Comparison of ENCODE assay signal across 8 cellular contexts in genomic region chr14:68822132-68822651, GRCh38. TPM values are rescaled to one million over a fixed set of nuclear protein-coding genes. Genes with fewer than 3 reads are reported as not detected.
DNase-seq lines count a peak whose midpoint lies in the region; ATAC-seq and TF ChIP-seq lines count a peak whose summit lies in the region.

No MANE protein-coding gene starts in this region.

- no peaks in the 10 kb centered on the region for H3K9me3 ChIP-seq in OCI-LY3 (ENCODE audit: insufficient read depth, low read length)

- peak overlapping the region; percentile 74 for H3K4me2 ChIP-seq in OCI-LY3 (ENCODE audit: low read length)

- peak overlapping the region; percentile 66 for H3K4me3 ChIP-seq in OCI-LY3 (ENCODE audit: low read length)

- H3K4me1 ChIP-seq in OCI-LY3 (ENCODE audit: low read length), result peaks cover 36% of the 10 kb centered on the region

- no peak for TF ChIP-seq CTCF in OCI-LY3 (IDR thresholded peaks at IDR 0.05; ENCODE audit: low read depth, low read length)

- peak; percentile 52 to 74 for ATAC-seq in activated T-cell treated with anti-CD3 and anti-CD28 coated beads, Interleukin-2, amount 50 U/mL, for 72 hours (replicated peaks in 1 of 2)
- peak; percentile 60 for ATAC-seq in HG02678 (IDR thresholded peaks at IDR 0.05; ENCODE audit: unreplicated experiment)
- ATAC-seq in stimulated activated naive CD8-positive, alpha-beta T cell treated with anti-CD3 and anti-CD28 coated beads, Interleukin-15, amount 100 ng/mL, for 72 hours, result peak; percentile 74

- peak overlapping the region; percentile 46 for H3K27ac ChIP-seq in OCI-LY3 (ENCODE audit: low read length)

- peak overlapping the region; percentile 70; the same call in 1 of the 2 replicates for H2AFZ ChIP-seq in OCI-LY3 (ENCODE audit: low read depth, low read length)

- H3K27ac Mint-ChIP-seq in activated T-cell treated with anti-CD3 and anti-CD28 coated beads, Interleukin-2, amount 50 U/mL, for 72 hours, result no peak overlapping the region
- H3K27ac Mint-ChIP-seq in stimulated activated naive CD8-positive, alpha-beta T cell treated with anti-CD3 and anti-CD28 coated beads, Interleukin-15, amount 100 ng/mL, for 72 hours, result no peak overlapping the region

- H3K36me3 Mint-ChIP-seq in activated T-cell treated with anti-CD3 and anti-CD28 coated beads, Interleukin-2, amount 50 U/mL, for 72 hours (ENCODE audit: insufficient read depth in 2 of 2), result no peaks in the 10 kb centered on the region

- H3K4me1 Mint-ChIP-seq in activated T-cell treated with anti-CD3 and anti-CD28 coated beads, Interleukin-2, amount 50 U/mL, for 72 hours (ENCODE audit: low read depth), result peaks cover 42% of the 10 kb centered on the region
- peaks cover 79% of the 10 kb centered on the region for H3K4me1 Mint-ChIP-seq in stimulated activated naive CD8-positive, alpha-beta T cell treated with anti-CD3 and anti-CD28 coated beads, Interleukin-15, amount 100 ng/mL, for 72 hours

- H3K9me3 Mint-ChIP-seq in activated T-cell treated with anti-CD3 and anti-CD28 coated beads, Interleukin-2, amount 50 U/mL, for 72 hours, result no peaks in the 10 kb centered on the region
- no peaks in the 10 kb centered on the region for H3K9me3 Mint-ChIP-seq in stimulated activated naive CD8-positive, alpha-beta T cell treated with anti-CD3 and anti-CD28 coated beads, Interleukin-15, amount 100 ng/mL, for 72 hours

- DNase-seq in activated T-cell treated with anti-CD3 and anti-CD28 coated beads, Interleukin-2, amount 50 U/mL, for 72 hours, result peak in 1 of 2 donors; percentile 49
- DNase-seq in activated T-cell treated with anti-CD3 and anti-CD28 coated beads, Interleukin-2, amount 50 U/mL, for 1 hour, result no peak
- no peak for DNase-seq in stimulated activated naive CD8-positive, alpha-beta T cell treated with anti-CD3 and anti-CD28 coated beads, Interleukin-15, amount 100 ng/mL, for 72 hours
- no peak for DNase-seq in dermis blood vessel endothelial cell
- no peak for DNase-seq in SKM-1 (lab: John Stamatoyannopoulos, UW; ENCODE audit: unreplicated experiment)
- DNase-seq in NOMO-1 treated with dmso at 0.1 percent for 144 hours (lab: John Stamatoyannopoulos, UW; ENCODE audit: unreplicated experiment), result no peak

- peak overlapping the region in 1 of 2 donors; percentile 55 for H3K4me3 Mint-ChIP-seq in activated T-cell treated with anti-CD3 and anti-CD28 coated beads, Interleukin-2, amount 50 U/mL, for 72 hours
- no peak overlapping the region for H3K4me3 Mint-ChIP-seq in stimulated activated naive CD8-positive, alpha-beta T cell treated with anti-CD3 and anti-CD28 coated beads, Interleukin-15, amount 100 ng/mL, for 72 hours

- peak overlapping the region; percentile 57; the same call in 1 of the 2 replicates for H3K9ac ChIP-seq in OCI-LY3 (ENCODE audit: low read length)

- no peaks in the 10 kb centered on the region for H3K36me3 ChIP-seq in OCI-LY3 (replicated peaks; ENCODE audit: low read depth, low read length)

- no peaks in the 10 kb centered on the region for H3K79me2 ChIP-seq in OCI-LY3 (ENCODE audit: low read length)

- H3K27me3 ChIP-seq in OCI-LY3 (ENCODE audit: low read depth, low read length), result no peaks in the 10 kb centered on the region

- H3K27me3 Mint-ChIP-seq in activated T-cell treated with anti-CD3 and anti-CD28 coated beads, Interleukin-2, amount 50 U/mL, for 72 hours (ENCODE audit: low read depth), result no peaks in the 10 kb centered on the region
- H3K27me3 Mint-ChIP-seq in stimulated activated naive CD8-positive, alpha-beta T cell treated with anti-CD3 and anti-CD28 coated beads, Interleukin-15, amount 100 ng/mL, for 72 hours, result no peaks in the 10 kb centered on the region

- no peaks in the 10 kb centered on the region for H4K20me1 ChIP-seq in OCI-LY3 (ENCODE audit: insufficient read depth, low read length)

RNA-seq across cellular contexts. Expression of gene ZFP36L1, which starts 29.3 kb away (rescaled TPM):
- total RNA-seq in activated T-cell treated with anti-CD3 and anti-CD28 coated beads, Interleukin-2, amount 50 U/mL, for 72 hours, result 10 to 100 TPM; 95.0 TPM
- 72.2 and 94.7 TPM in 2 replicates for total RNA-seq in dermis blood vessel endothelial cell
